In genomic region chr5:18778226-18778625, GRCh38 we compare ENCODE assay signal across 22 cellular contexts.
"Had no signal": no experiment of that assay in that cellular context is flagged by ENCODE, and none has a peak within 500 bp of the region (broad histone marks: within the 10 kb centered on the region; RNA-seq: fewer than 3 reads in every experiment).

No MANE protein-coding gene starts in this region.

- H3K27ac ChIP-seq: colonic mucosa, esophagus squamous epithelium, left lung, pancreas, right atrium auricular region, testis, tibial artery had no signal

- DNase-seq: colonic mucosa; dermis blood vessel endothelial cell; effector memory CD8-positive, alpha-beta T cell; erythroblast; esophagus squamous epithelium; foreskin melanocyte; left cardiac atrium; left lung; mesendoderm; naive thymus-derived CD8-positive, alpha-beta T cell; nephron progenitor cell; occipital lobe; pancreas; stimulated activated CD4-positive, alpha-beta T cell treated with anti-CD3 and anti-CD28 coated beads, Interleukin-12 subunit alpha, Interleukin-12 subunit beta, amount 100 ng/mL, for 4 hours; stimulated activated CD4-positive, alpha-beta T cell treated with anti-CD3 and anti-CD28 coated beads, Interleukin-1b, Interleukin-23, amount 100 ng/mL, for 48 hours; stimulated activated CD4-positive, alpha-beta T cell treated with anti-CD3 and anti-CD28 coated beads, Interleukin-4, amount 100 ng/mL, for 1 hour; stimulated activated CD8-positive, alpha-beta memory T cell treated with anti-CD3 and anti-CD28 coated beads, Interleukin-4, amount 100 ng/mL, for 48 hours; stimulated activated naive CD4-positive, alpha-beta T cell; stimulated activated naive CD8-positive, alpha-beta T cell treated with anti-CD3 and anti-CD28 coated beads, Interleukin-15, amount 100 ng/mL, for 72 hours; testis; tibial artery had no signal
